8 cellular contexts compared by ENCODE assay signal in genomic region chr19:38618590-38619360, GRCh38. TPM values are rescaled to one million over a fixed set of nuclear protein-coding genes. Genes with fewer than 3 reads are reported as not detected.
DNase-seq lines count a peak whose midpoint lies in the region; ATAC-seq and TF ChIP-seq lines count a peak whose summit lies in the region.

Gene EIF3K, plus strand, starts transcription at chr19:38619188. Its CDS starts 81 bp downstream, at chr19:38619269.

- H3K36me3 ChIP-seq in CD4-positive, alpha-beta memory T cell (ENCODE audit: insufficient read depth, low read length) = peaks cover 41% of the 10 kb centered on the region
- H3K36me3 ChIP-seq in lung (ENCODE audit: control insufficient read depth in 2 of 2, insufficient read depth in 2 of 2, low read length in 2 of 2) = peaks cover 8 to 16% of the 10 kb centered on the region in 2 donors

- peaks cover 21 to 73% of the 10 kb centered on the region in 2 donors for H3K36me3 Mint-ChIP-seq in CD4-positive, alpha-beta memory T cell

- no peaks in the 10 kb centered on the region for H3K9me3 Mint-ChIP-seq in CD4-positive, alpha-beta memory T cell

- peak within 1 kb of the TSS; percentile 97 to 99 for H3K4me3 ChIP-seq in CD4-positive, alpha-beta memory T cell (ENCODE audit: low read length in 2 of 2)
- peak within 1 kb of the TSS; percentile 91 for H3K4me3 ChIP-seq in lung

- H3K27me3 Mint-ChIP-seq in CD4-positive, alpha-beta memory T cell = no peaks in the 10 kb centered on the region

- no peak for TF ChIP-seq CTCF in lung (IDR thresholded peaks at IDR 0.05; ENCODE audit: control extremely low read depth, extremely low read depth)

- DNase-seq in CD4-positive, alpha-beta memory T cell = peak; percentile 95 to 97 (median 96)
- DNase-seq in HT-29 (ENCODE audit: low spot score) (peak; percentile 100), NOMO-1 (lab: John Stamatoyannopoulos, UW; ENCODE audit: unreplicated experiment in 2 of 2) (peak; percentile 96 to 99), lung (ENCODE audit: low spot score) (peak; percentile 98)
- DNase-seq in effector CD8-positive, alpha-beta T cell (lab: John Stamatoyannopoulos, UW) = peak; percentile 98
- DNase-seq in stimulated activated CD4-positive, alpha-beta T cell treated with anti-CD3 and anti-CD28 coated beads, TNF-alpha, amount 100 ng/mL, for 4 hours (ENCODE audit: low read depth in 3 of 3) = peak; percentile 95 to 98 (median 96)

- H3K4me1 Mint-ChIP-seq in CD4-positive, alpha-beta memory T cell = peaks cover 28 to 60% (median 45%) of the 10 kb centered on the region in 4 donors

- H3K4me3 Mint-ChIP-seq in CD4-positive, alpha-beta memory T cell = peak within 1 kb of the TSS; percentile 95 to 100 (median 100)

- H3K9me3 ChIP-seq in CD4-positive, alpha-beta memory T cell (ENCODE audit: control insufficient read depth in 1 of 2, low read length in 2 of 2) = no peaks in the 10 kb centered on the region
- H3K9me3 ChIP-seq in lung (ENCODE audit: control insufficient read depth in 2 of 2, insufficient read depth in 1 of 2, low read length in 1 of 2) = no peaks in the 10 kb centered on the region

- POLR2A ChIA-PET in CD4-positive, alpha-beta memory T cell (lab: Charles Lee; ENCODE audit: partially characterized antibody) = interaction anchor here (0.7 to 3.3 kb wide), 34 partner anchors 9 to 312 kb away, joined by 3 to 36 read pairs (median 6); partner anchors contain the start of genes ACTN4, FAM98C, GGN and HNRNPL
- POLR2A ChIA-PET in activated CD8-positive, alpha-beta memory T cell treated with anti-CD3 and anti-CD28 coated beads for 36 hours (lab: Charles Lee) = interaction anchor here (0.6 to 1.2 kb wide), 4 partner anchors 15 to 349 kb away, joined by 3 to 4 read pairs (median 4); partner anchors contain the start of gene ACTN4

- peak within 1 kb of the TSS; percentile 90 for H3K27ac ChIP-seq in CD4-positive, alpha-beta memory T cell (ENCODE audit: low read depth, low read length)
- H3K27ac ChIP-seq in lung (ENCODE audit: low read depth in 1 of 2, low read length in 1 of 2) = peak within 1 kb of the TSS; percentile 81 to 96

- peak within 1 kb of the TSS; percentile 93 to 100 (median 99) for H3K27ac Mint-ChIP-seq in CD4-positive, alpha-beta memory T cell

- H3K4me1 ChIP-seq in CD4-positive, alpha-beta memory T cell (ENCODE audit: insufficient read depth, low read length) = peaks cover 57% of the 10 kb centered on the region
- H3K4me1 ChIP-seq in lung (ENCODE audit: control insufficient read depth in 2 of 2, insufficient read depth in 2 of 2, low read length in 2 of 2) = peaks cover 6 to 17% of the 10 kb centered on the region in 2 donors

- CTCF ChIA-PET in CD4-positive, alpha-beta memory T cell (lab: Charles Lee; ENCODE audit: partially characterized antibody) = interaction anchor here (0.6 to 6.6 kb wide), 17 partner anchors 11 to 358 kb away, joined by 3 to 55 read pairs (median 4); partner anchors contain the start of genes ECH1, FAM98C, MRPS12 and SARS2
- CTCF ChIA-PET in activated CD8-positive, alpha-beta memory T cell treated with anti-CD3 and anti-CD28 coated beads for 36 hours (lab: Charles Lee) = interaction anchor here (1.0 to 5.2 kb wide), 6 partner anchors 17 to 216 kb away, joined by 3 to 34 read pairs (median 4); partner anchors contain the start of genes ACTN4 and FAM98C

- no peaks in the 10 kb centered on the region for H3K27me3 ChIP-seq in CD4-positive, alpha-beta memory T cell (ENCODE audit: insufficient read depth, low read length)
- H3K27me3 ChIP-seq in lung (ENCODE audit: control insufficient read depth, insufficient read depth) = no peaks in the 10 kb centered on the region

- intact Hi-C loops in CD4-positive, alpha-beta memory T cell (cut with micrococcal nuclease) = loop anchor here (1.0 to 10.0 kb wide), 7 partner anchors 16 to 281 kb away; partner anchors contain the start of genes FAM98C, NFKBIB, PSMD8 and SIRT2

- 1% methylated on average over 59 to 64 of the region's 64 CpGs for WGBS in lung, 2 donors

- ATAC-seq in GM19468 (IDR thresholded peaks at IDR 0.05; ENCODE audit: extremely low read depth, unreplicated experiment) (peak; percentile 58), lung (ENCODE audit: insufficient read depth, low FRiP score) (peak; percentile 91)

RNA-seq across cellular contexts. Expression of gene EIF3K, which starts in this region (rescaled TPM):
- 100 to 1,000 TPM; 320 to 340 TPM for total RNA-seq in CD4-positive, alpha-beta memory T cell
- polyA plus RNA-seq in CD4-positive, alpha-beta memory T cell = 100 to 1,000 TPM; 364 to 424 TPM
- 724 and 815 TPM in 2 replicates for total RNA-seq in HT-29 (2014; rRNA removed; shearing (Covaris generic))
- 100 to 1,000 TPM; 280 to 286 TPM for total RNA-seq in activated CD8-positive, alpha-beta memory T cell treated with anti-CD3 and anti-CD28 coated beads for 36 hours
- total RNA-seq in lung = 100 to 1,000 TPM; 142 to 243 TPM
- polyA plus RNA-seq in lung = 100 to 1,000 TPM; 266 to 344 TPM

Comparison
In these comparisons a context has a peak if more than half of its experiments do, and no peak if none do; other contexts are left out.
1. Peak in every context shown above with its lines: DNase-seq, ATAC-seq, H3K4me3 ChIP-seq and H3K27ac ChIP-seq.